ENCODE assay signal across 19 cellular contexts in genomic region chr12:117714203-117714602, GRCh38.
A peak's percentile ranks its signal among the peaks of the same experiment; 100 is the strongest.
DNase-seq lines count a peak whose midpoint lies in the region; ATAC-seq, FAIRE-seq and TF ChIP-seq lines count a peak whose summit lies in the region.
"Had no signal": no experiment of that assay in that cellular context is flagged by ENCODE, and none has a peak within 500 bp of the region (broad histone marks: within the 10 kb centered on the region; RNA-seq: fewer than 3 reads in every experiment).

No MANE protein-coding gene starts in this region.

- no peak overlapping the region for H4K8ac ChIP-seq in mesendoderm (ENCODE audit: low read depth, low read length)

- H3K79me2 ChIP-seq in DND-41 (ENCODE audit: insufficient read depth, low read length) = no peaks in the 10 kb centered on the region
- no peaks in the 10 kb centered on the region for H3K79me2 ChIP-seq in mesendoderm (ENCODE audit: control insufficient read depth, insufficient read depth, low read length)

- H2BK120ac ChIP-seq in mesendoderm (ENCODE audit: low read depth, low read length) = no peak overlapping the region

- no peak overlapping the region for H4K5ac ChIP-seq in mesendoderm (ENCODE audit: low read length)

- ATAC-seq in DND-41 (ENCODE audit: insufficient read depth, low read depth) = no peak
- ATAC-seq: HepG2 had no signal

- no peak overlapping the region for H3K23ac ChIP-seq in mesendoderm (ENCODE audit: low read length)

- H3K4me3 Mint-ChIP-seq in endodermal cell = no peak overlapping the region
- H3K4me3 Mint-ChIP-seq: B cell; CD4-positive, alpha-beta T cell had no signal

- no peak overlapping the region for H3K27ac ChIP-seq in DND-41 (ENCODE audit: low read length)
- H3K27ac ChIP-seq in HEK293 (ENCODE audit: extremely low read depth, low read depth, low read length) = no peak overlapping the region
- H3K27ac ChIP-seq in endodermal cell (ENCODE audit: low read depth, low read length) = no peak overlapping the region
- H3K27ac ChIP-seq in mesendoderm (ENCODE audit: low read depth, low read length) = no peak overlapping the region

- H3K27me3 Mint-ChIP-seq in endodermal cell (ENCODE audit: insufficient read depth) = no peaks in the 10 kb centered on the region
- H3K27me3 Mint-ChIP-seq: B cell had no signal

- no peak for TF ChIP-seq POLR2A in GM12892 (IDR thresholded peaks at IDR 0.05; ENCODE audit: low read depth, low read length)

- H3K36me3 ChIP-seq in DND-41 (ENCODE audit: insufficient read depth, low read length) (no peaks in the 10 kb centered on the region), HEK293 (ENCODE audit: control insufficient read depth in 2 of 2, insufficient read depth in 1 of 2, low read length in 2 of 2) (no peaks in the 10 kb centered on the region), endodermal cell (ENCODE audit: control insufficient read depth, insufficient read depth, low read length) (no peaks in the 10 kb centered on the region), mesendoderm (ENCODE audit: control insufficient read depth, insufficient read depth, low read length) (no peaks in the 10 kb centered on the region)

- H4K20me1 ChIP-seq in DND-41 (ENCODE audit: insufficient read depth, low read length) = no peaks in the 10 kb centered on the region

- peak; percentile 2 for TF ChIP-seq CTCF in DND-41 (IDR thresholded peaks at IDR 0.05; ENCODE audit: borderline replicate concordance, extremely low read depth, low read length, poor library complexity, severe bottlenecking)
- 0 out of 2 replicates have a peak, but pooled peaks have one; percentile 21 for TF ChIP-seq CTCF in HEK293 (tag by site-specific recombination; IDR thresholded peaks at IDR 0.05)
- TF ChIP-seq CTCF in endodermal cell (conservative IDR thresholded peaks at IDR 0.05) = peak; percentile 59

- no peaks in the 10 kb centered on the region for H3K4me1 Mint-ChIP-seq in endodermal cell
- H3K4me1 Mint-ChIP-seq: B cell had no signal

- POLR2A ChIA-PET in HEK293 (lab: Yijun Ruan, JAX) = no interaction called here

- H2AK5ac ChIP-seq in mesendoderm (ENCODE audit: low read length) = no peak overlapping the region

- CTCF ChIA-PET in HEK293 (lab: Yijun Ruan, JAX) = no interaction called here

- no peaks in the 10 kb centered on the region for H3K36me3 Mint-ChIP-seq in endodermal cell (ENCODE audit: low read depth)

- no peak overlapping the region for H2BK5ac ChIP-seq in mesendoderm (ENCODE audit: low read length)

- H3K4me2 ChIP-seq in DND-41 (ENCODE audit: insufficient read depth, low read length) = no peak overlapping the region
- H3K4me2 ChIP-seq in mesendoderm (ENCODE audit: low read length) = no peak overlapping the region

- H3K79me1 ChIP-seq in mesendoderm (ENCODE audit: low read length) = no peaks in the 10 kb centered on the region

- H3K9me3 ChIP-seq in DND-41 (ENCODE audit: insufficient read depth, low read length, severe bottlenecking) (no peaks in the 10 kb centered on the region), HEK293 (ENCODE audit: control insufficient read depth, insufficient read depth, low read depth, low read length) (no peaks in the 10 kb centered on the region), endodermal cell (ENCODE audit: control insufficient read depth, low read length) (no peaks in the 10 kb centered on the region)

- DNase-seq in DND-41 = no peak
- DNase-seq in endodermal cell = peak; percentile 63
- DNase-seq in mesendoderm = peak; percentile 5
- no peak for DNase-seq in NCI-H82 (lab: John Stamatoyannopoulos, UW)
- DNase-seq in GM12892 (ENCODE audit: insufficient read length) = no peak
- DNase-seq in effector CD8-positive, alpha-beta T cell (lab: John Stamatoyannopoulos, UW) = no peak
- DNase-seq: C1 segment of cervical spinal cord; Calu3; CD4-positive, alpha-beta T cell; DMS 273 treated with DMSO at 0.1 percent for 48 hours; DMS79; EL had no signal

- no peak overlapping the region for H3K56ac ChIP-seq in mesendoderm (ENCODE audit: low read length)

- H3K27me3 ChIP-seq in DND-41 (ENCODE audit: insufficient read depth, low read length, poor library complexity) (peaks cover 11% of the 10 kb centered on the region), endodermal cell (ENCODE audit: control insufficient read depth, insufficient read depth, low read length, poor library complexity, severe bottlenecking) (no peaks in the 10 kb centered on the region), mesendoderm (ENCODE audit: insufficient read depth, low read length, poor library complexity) (no peaks in the 10 kb centered on the region)

- FAIRE-seq in GM12892 (lab: Jason Lieb, UNC) = no peak
- FAIRE-seq: G401.6, GM12891, GM19239, HepG2, HTR-8/SVneo had no signal

- H2BK15ac ChIP-seq in mesendoderm (replicated peaks; ENCODE audit: low read depth) = no peak overlapping the region

- H3K9me3 Mint-ChIP-seq in endodermal cell = no peaks in the 10 kb centered on the region
- H3K9me3 Mint-ChIP-seq: CD4-positive, alpha-beta T cell had no signal

- no peak overlapping the region for H2AFZ ChIP-seq in DND-41 (ENCODE audit: low read depth, low read length)

- H3K27ac Mint-ChIP-seq in endodermal cell = no peak overlapping the region
- H3K27ac Mint-ChIP-seq: B cell; CD4-positive, alpha-beta T cell had no signal

- no peak overlapping the region for H3K9ac ChIP-seq in DND-41 (ENCODE audit: low read depth, low read length)
- no peak overlapping the region for H3K9ac ChIP-seq in endodermal cell (ENCODE audit: extremely low read depth, low read length, poor library complexity, severe bottlenecking)
- no peak overlapping the region for H3K9ac ChIP-seq in mesendoderm (ENCODE audit: low read length)

- H3K4me3 ChIP-seq in DND-41 (ENCODE audit: low read depth in 1 of 2, low read length in 2 of 2) = no peak overlapping the region
- H3K4me3 ChIP-seq in HEK293 (ENCODE audit: low read depth, low read length) = no peak overlapping the region
- no peak overlapping the region for H3K4me3 ChIP-seq in endodermal cell (ENCODE audit: low read length)
- H3K4me3 ChIP-seq in mesendoderm (ENCODE audit: low read length) = no peak overlapping the region

- H3K18ac ChIP-seq in mesendoderm (ENCODE audit: low read length) = no peak overlapping the region

- H3K4me1 ChIP-seq in DND-41 (ENCODE audit: insufficient read depth, low read length) (no peaks in the 10 kb centered on the region), HEK293 (ENCODE audit: control insufficient read depth, insufficient read depth, low read length) (no peaks in the 10 kb centered on the region), endodermal cell (ENCODE audit: control insufficient read depth, insufficient read depth, low read length) (no peaks in the 10 kb centered on the region), mesendoderm (ENCODE audit: control insufficient read depth, low read depth, low read length) (no peaks in the 10 kb centered on the region)

- 41 to 74% methylated on average over 2 to 4 of the region's 4 CpGs for WGBS in endodermal cell (ENCODE audit: insufficient coverage in 1 of 2, insufficient read length in 1 of 2), 2 experiments
- WGBS in mesendoderm (ENCODE audit: extremely low coverage, insufficient coverage, low lambda C conversion rate) = no CpG with 5 or more reads among the region's 4 CpGs

- no peak overlapping the region for H3K4ac ChIP-seq in mesendoderm (ENCODE audit: low read depth, low read length)

TF ChIP-seq in HEK293, 187 proteins besides CTCF, POLR2A, EP300 and RAD21:
- TF ChIP-seq KLF16 (tag by site-specific recombination; IDR thresholded peaks at IDR 0.05) (no peak), ZNF776 (tag by site-specific recombination; IDR thresholded peaks at IDR 0.05; ENCODE audit: borderline replicate concordance) (no peak), ZNF324 (tag by site-specific recombination; IDR thresholded peaks at IDR 0.05) (no peak)
- TF ChIP-seq, protein P1, sequence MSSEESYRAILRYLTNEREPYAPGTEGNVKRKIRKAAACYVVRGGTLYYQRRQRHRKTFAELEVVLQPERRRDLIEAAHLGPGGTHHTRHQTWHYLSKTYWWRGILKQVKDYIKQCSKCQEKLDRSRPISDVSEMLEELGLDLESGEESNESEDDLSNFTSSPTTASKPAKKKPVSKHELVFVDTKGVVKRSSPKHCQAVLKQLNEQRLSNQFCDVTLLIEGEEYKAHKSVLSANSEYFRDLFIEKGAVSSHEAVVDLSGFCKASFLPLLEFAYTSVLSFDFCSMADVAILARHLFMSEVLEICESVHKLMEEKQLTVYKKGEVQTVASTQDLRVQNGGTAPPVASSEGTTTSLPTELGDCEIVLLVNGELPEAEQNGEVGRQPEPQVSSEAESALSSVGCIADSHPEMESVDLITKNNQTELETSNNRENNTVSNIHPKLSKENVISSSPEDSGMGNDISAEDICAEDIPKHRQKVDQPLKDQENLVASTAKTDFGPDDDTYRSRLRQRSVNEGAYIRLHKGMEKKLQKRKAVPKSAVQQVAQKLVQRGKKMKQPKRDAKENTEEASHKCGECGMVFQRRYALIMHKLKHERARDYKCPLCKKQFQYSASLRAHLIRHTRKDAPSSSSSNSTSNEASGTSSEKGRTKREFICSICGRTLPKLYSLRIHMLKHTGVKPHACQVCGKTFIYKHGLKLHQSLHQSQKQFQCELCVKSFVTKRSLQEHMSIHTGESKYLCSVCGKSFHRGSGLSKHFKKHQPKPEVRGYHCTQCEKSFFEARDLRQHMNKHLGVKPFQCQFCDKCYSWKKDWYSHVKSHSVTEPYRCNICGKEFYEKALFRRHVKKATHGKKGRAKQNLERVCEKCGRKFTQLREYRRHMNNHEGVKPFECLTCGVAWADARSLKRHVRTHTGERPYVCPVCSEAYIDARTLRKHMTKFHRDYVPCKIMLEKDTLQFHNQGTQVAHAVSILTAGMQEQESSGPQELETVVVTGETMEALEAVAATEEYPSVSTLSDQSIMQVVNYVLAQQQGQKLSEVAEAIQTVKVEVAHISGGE (tag by site-specific recombination; conservative IDR thresholded peaks at IDR 0.05; ENCODE audit: low read depth) = no peak
- TF ChIP-seq, protein P2, sequence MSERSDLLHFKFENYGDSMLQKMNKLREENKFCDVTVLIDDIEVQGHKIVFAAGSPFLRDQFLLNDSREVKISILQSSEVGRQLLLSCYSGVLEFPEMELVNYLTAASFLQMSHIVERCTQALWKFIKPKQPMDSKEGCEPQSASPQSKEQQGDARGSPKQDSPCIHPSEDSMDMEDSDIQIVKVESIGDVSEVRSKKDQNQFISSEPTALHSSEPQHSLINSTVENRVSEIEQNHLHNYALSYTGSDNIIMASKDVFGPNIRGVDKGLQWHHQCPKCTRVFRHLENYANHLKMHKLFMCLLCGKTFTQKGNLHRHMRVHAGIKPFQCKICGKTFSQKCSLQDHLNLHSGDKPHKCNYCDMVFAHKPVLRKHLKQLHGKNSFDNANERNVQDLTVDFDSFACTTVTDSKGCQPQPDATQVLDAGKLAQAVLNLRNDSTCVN (tag by site-specific recombination; optimal IDR thresholded peaks at IDR 0.05) = no peak

Comparison
In these comparisons a context has a peak if more than half of its experiments do, and no peak if none do; other contexts are left out.
1. DNase-seq: peak in endodermal cell (single experiment) and mesendoderm (single experiment); none in DND-41 (single experiment), NCI-H82 (single experiment), GM12892 (single experiment) and effector CD8-positive, alpha-beta T cell (single experiment).
2. CTCF ChIP-seq: peak in every context shown above with its lines; median percentile 59 in endodermal cell; 21 in HEK293; 2 in DND-41.